8 cellular contexts compared by ENCODE assay signal in genomic region chr2:95323347-95324155, GRCh38. TPM values are rescaled to one million over a fixed set of nuclear protein-coding genes. Genes with fewer than 3 reads are reported as not detected.
DNase-seq lines count a peak whose midpoint lies in the region; ATAC-seq and TF ChIP-seq lines count a peak whose summit lies in the region.

No MANE protein-coding gene starts in this region.

- no peaks in the 10 kb centered on the region for H3K4me1 Mint-ChIP-seq in activated T-cell treated with anti-CD3 and anti-CD28 coated beads, Interleukin-2, amount 50 U/mL, for 72 hours (ENCODE audit: low read depth)
- peaks cover 8% of the 10 kb centered on the region for H3K4me1 Mint-ChIP-seq in type B pancreatic cell (ENCODE audit: unreplicated experiment)

- peak; percentile 43 for TF ChIP-seq CTCF in fibroblast of the aortic adventitia (IDR thresholded peaks at IDR 0.05; ENCODE audit: insufficient read depth, low read length)
- TF ChIP-seq CTCF in type B pancreatic cell (conservative IDR thresholded peaks at IDR 0.05), result peak; percentile 64

- H3K27ac Mint-ChIP-seq in activated T-cell treated with anti-CD3 and anti-CD28 coated beads, Interleukin-2, amount 50 U/mL, for 72 hours, result no peak overlapping the region
- no peak overlapping the region for H3K27ac Mint-ChIP-seq in type B pancreatic cell

- H3K4me3 Mint-ChIP-seq in activated T-cell treated with anti-CD3 and anti-CD28 coated beads, Interleukin-2, amount 50 U/mL, for 72 hours, result no peak overlapping the region
- no peak overlapping the region for H3K4me3 Mint-ChIP-seq in type B pancreatic cell

- peaks cover 0 to 8% of the 10 kb centered on the region in 2 donors for H3K9me3 Mint-ChIP-seq in activated T-cell treated with anti-CD3 and anti-CD28 coated beads, Interleukin-2, amount 50 U/mL, for 72 hours
- H3K9me3 Mint-ChIP-seq in type B pancreatic cell, result no peaks in the 10 kb centered on the region

- ATAC-seq in activated T-cell treated with anti-CD3 and anti-CD28 coated beads, Interleukin-2, amount 50 U/mL, for 72 hours (replicated peaks in 1 of 2), result no peak
- ATAC-seq in HG03045 (IDR thresholded peaks at IDR 0.05; ENCODE audit: unreplicated experiment), result no peak

- no peaks in the 10 kb centered on the region for H3K27me3 Mint-ChIP-seq in activated T-cell treated with anti-CD3 and anti-CD28 coated beads, Interleukin-2, amount 50 U/mL, for 72 hours (ENCODE audit: low read depth)
- H3K27me3 Mint-ChIP-seq in type B pancreatic cell, result peaks cover 1% of the 10 kb centered on the region

- no peaks in the 10 kb centered on the region for H3K36me3 Mint-ChIP-seq in activated T-cell treated with anti-CD3 and anti-CD28 coated beads, Interleukin-2, amount 50 U/mL, for 72 hours (ENCODE audit: insufficient read depth in 2 of 2)
- H3K36me3 Mint-ChIP-seq in type B pancreatic cell, result no peaks in the 10 kb centered on the region

- DNase-seq in activated T-cell treated with anti-CD3 and anti-CD28 coated beads, Interleukin-2, amount 50 U/mL, for 72 hours, result peak; percentile 7 to 18
- DNase-seq in activated T-cell treated with anti-CD3 and anti-CD28 coated beads for 4 hours (no peak), NCI-H69 (lab: John Stamatoyannopoulos, UW) (peak; percentile 37), fibroblast of the aortic adventitia (ENCODE audit: low read depth) (no peak), type B pancreatic cell (ENCODE audit: extremely low spot score, unreplicated experiment) (no peak)
- no peak for DNase-seq in stimulated activated CD4-positive, alpha-beta T cell treated with anti-CD3 and anti-CD28 coated beads, Interleukin-4, amount 100 ng/mL, for 4 hours
- no peak for DNase-seq in stimulated activated CD4-positive, alpha-beta T cell treated with anti-CD3 and anti-CD28 coated beads, Interleukin-2, amount 100 ng/mL, for 48 hours

- H3K4me3 ChIP-seq in fibroblast of the aortic adventitia (ENCODE audit: low read depth, low read length), result no peak overlapping the region

RNA-seq across cellular contexts. Expression of gene KCNIP3, which starts 26.4 kb away (rescaled TPM):
- total RNA-seq in activated T-cell treated with anti-CD3 and anti-CD28 coated beads, Interleukin-2, amount 50 U/mL, for 72 hours, result not detected
- total RNA-seq in fibroblast of the aortic adventitia (ENCODE audit: low replicate concordance) (0.25 and 2.9 TPM in 2 replicates), type B pancreatic cell (ENCODE audit: low replicate concordance) (5.1 and 5.3 TPM in 2 replicates)

RNA-seq across cellular contexts. Expression of gene PROM2, which starts 49.3 kb away (rescaled TPM):
- total RNA-seq in activated T-cell treated with anti-CD3 and anti-CD28 coated beads, Interleukin-2, amount 50 U/mL, for 72 hours, result under 1 TPM; 0.38 to 0.39 TPM
- total RNA-seq in fibroblast of the aortic adventitia (ENCODE audit: low replicate concordance), result 0.18 and 0.33 TPM in 2 replicates
- 18.5 and 31.5 TPM in 2 replicates for total RNA-seq in type B pancreatic cell (ENCODE audit: low replicate concordance)

Comparison
In these comparisons a context has a peak if more than half of its experiments do, and no peak if none do; other contexts are left out.
1. DNase-seq: peak in activated T-cell treated with anti-CD3 and anti-CD28 coated beads, Interleukin-2, amount 50 U/mL, for 72 hours (2 of 2) and NCI-H69 (single experiment); none in activated T-cell treated with anti-CD3 and anti-CD28 coated beads for 4 hours (single experiment), fibroblast of the aortic adventitia (single experiment), type B pancreatic cell (single experiment), stimulated activated CD4-positive, alpha-beta T cell treated with anti-CD3 and anti-CD28 coated beads, Interleukin-4, amount 100 ng/mL, for 4 hours (0 of 2) and stimulated activated CD4-positive, alpha-beta T cell treated with anti-CD3 and anti-CD28 coated beads, Interleukin-2, amount 100 ng/mL, for 48 hours (0 of 2).
2. RNA of gene PROM2, which starts 49.3 kb away (total RNA-seq): 18.5 to 31.5 TPM in type B pancreatic cell; 0.38 to 0.39 TPM in activated T-cell treated with anti-CD3 and anti-CD28 coated beads, Interleukin-2, amount 50 U/mL, for 72 hours and 0.18 to 0.33 TPM in fibroblast of the aortic adventitia; every median in the first group is over 10 times any median in the second.